ENCODE assay signal across 20 cellular contexts in genomic region chr22:46573781-46574437, GRCh38. TPM values are rescaled to one million over a fixed set of nuclear protein-coding genes. Genes with fewer than 3 reads are reported as not detected.
DNase-seq lines count a peak whose midpoint lies in the region; ATAC-seq and TF ChIP-seq lines count a peak whose summit lies in the region.
"Had no signal": no experiment of that assay in that cellular context is flagged by ENCODE, and none has a peak within 500 bp of the region (broad histone marks: within the 10 kb centered on the region; RNA-seq: fewer than 3 reads in every experiment).

No MANE protein-coding gene starts in this region.

- CTCF ChIA-PET in activated CD4-positive, alpha-beta T cell treated with anti-CD3 and anti-CD28 coated beads for 36 hours (lab: Charles Lee) = interaction anchor here (0.6 kb wide), 1 partner anchor 10 kb away, joined by 4 read pairs; no protein-coding TSS in a partner anchor

- peaks cover 11% of the 10 kb centered on the region for H4K20me1 ChIP-seq in smooth muscle cell (ENCODE audit: low read depth)

- no peaks in the 10 kb centered on the region for H3K27me3 Mint-ChIP-seq in activated CD4-positive, alpha-beta T cell treated with anti-CD3 and anti-CD28 coated beads for 36 hours
- peaks cover 16% of the 10 kb centered on the region for H3K27me3 Mint-ChIP-seq in endothelial cell (ENCODE audit: unreplicated experiment)
- H3K27me3 Mint-ChIP-seq: activated CD4-positive, alpha-beta memory T cell treated with anti-CD3 and anti-CD28 coated beads for 36 hours; activated naive CD8-positive, alpha-beta T cell treated with anti-CD3 and anti-CD28 coated beads for 36 hours; progenitor cell of endocrine pancreas; stimulated activated memory B cell treated with anti-CD40 and anti-IgM and Interleukin-4, amounts not matched to agents 10 μg/mL and 1 μg/mL and 100 μg/mL, for 72 hours had no signal

- TF ChIP-seq CTCF in endothelial cell (IDR thresholded peaks at IDR 0.05; ENCODE audit: unreplicated experiment) (no peak), stomach (IDR thresholded peaks at IDR 0.05) (no peak), smooth muscle cell (IDR thresholded peaks at IDR 0.05; ENCODE audit: borderline replicate concordance, insufficient read depth, poor library complexity, severe bottlenecking) (no peak)

- H3K9me3 ChIP-seq in stomach (peaks cover 0 to 15% (median 10%) of the 10 kb centered on the region in 4 donors), smooth muscle cell (replicated peaks; ENCODE audit: low read depth) (no peaks in the 10 kb centered on the region)

- peak; percentile 3 for DNase-seq in activated CD4-positive, alpha-beta T cell treated with anti-CD3 and anti-CD28 coated beads for 36 hours
- no peak for DNase-seq in activated CD4-positive, alpha-beta T cell treated with anti-CD3 and anti-CD28 coated beads for 1 hour
- DNase-seq in NOMO-1 treated with DMSO at 0.1 percent for 48 hours (lab: John Stamatoyannopoulos, UW; ENCODE audit: unreplicated experiment) = peak; percentile 71
- DNase-seq in endothelial cell (ENCODE audit: low spot score) = no peak
- no peak for DNase-seq in stomach
- DNase-seq in smooth muscle cell (lab: John Stamatoyannopoulos, UW; ENCODE audit: unreplicated experiment) = no peak
- no peak for DNase-seq in NCI-H526 treated with DMSO at 0.1 percent for 48 hours (lab: John Stamatoyannopoulos, UW)
- DNase-seq: activated CD4-positive, alpha-beta memory T cell treated with anti-CD3 and anti-CD28 coated beads for 36 hours; activated naive CD8-positive, alpha-beta T cell treated with anti-CD3 and anti-CD28 coated beads for 36 hours; activated T-cell treated with anti-CD3 and anti-CD28 coated beads, Interleukin-2, amount 50 U/mL, for 1 hour; NCI-H1048; NCI-H526; PC-3; SW 1271; trophoblast cell had no signal

- H3K27ac Mint-ChIP-seq in activated CD4-positive, alpha-beta T cell treated with anti-CD3 and anti-CD28 coated beads for 36 hours = no peak overlapping the region
- H3K27ac Mint-ChIP-seq in endothelial cell (ENCODE audit: unreplicated experiment) = peak overlapping the region; percentile 97
- H3K27ac Mint-ChIP-seq: activated CD4-positive, alpha-beta memory T cell treated with anti-CD3 and anti-CD28 coated beads for 36 hours; activated naive CD8-positive, alpha-beta T cell treated with anti-CD3 and anti-CD28 coated beads for 36 hours; progenitor cell of endocrine pancreas; stimulated activated memory B cell treated with anti-CD40 and anti-IgM and Interleukin-4, amounts not matched to agents 10 μg/mL and 1 μg/mL and 100 μg/mL, for 72 hours had no signal

- H3F3A ChIP-seq in smooth muscle cell (ENCODE audit: low read depth) = peaks cover 7% of the 10 kb centered on the region

- H3K27me3 ChIP-seq in stomach (no peaks in the 10 kb centered on the region), smooth muscle cell (ENCODE audit: low read depth) (no peaks in the 10 kb centered on the region)
- H3K27me3 ChIP-seq: gastrocnemius medialis had no signal

- H3K4me3 ChIP-seq in stomach (no peak overlapping the region), smooth muscle cell (no peak overlapping the region)
- H3K4me3 ChIP-seq: gastrocnemius medialis had no signal

- no peak overlapping the region for H3K4me3 Mint-ChIP-seq in activated CD4-positive, alpha-beta T cell treated with anti-CD3 and anti-CD28 coated beads for 36 hours
- no peak overlapping the region for H3K4me3 Mint-ChIP-seq in endothelial cell (ENCODE audit: unreplicated experiment)
- H3K4me3 Mint-ChIP-seq: activated CD4-positive, alpha-beta memory T cell treated with anti-CD3 and anti-CD28 coated beads for 36 hours; activated naive CD8-positive, alpha-beta T cell treated with anti-CD3 and anti-CD28 coated beads for 36 hours; stimulated activated memory B cell treated with anti-CD40 and anti-IgM and Interleukin-4, amounts not matched to agents 10 μg/mL and 1 μg/mL and 100 μg/mL, for 72 hours had no signal

- no peak overlapping the region for H3K9ac ChIP-seq in smooth muscle cell (ENCODE audit: low read depth)

- H3K4me2 ChIP-seq in smooth muscle cell = no peak overlapping the region

- ATAC-seq in activated CD4-positive, alpha-beta T cell treated with anti-CD3 and anti-CD28 coated beads for 36 hours = no peak
- ATAC-seq in esophagus mucosa = no peak
- ATAC-seq: gastrocnemius medialis; left lobe of liver; stimulated activated memory B cell treated with anti-CD40 and anti-IgM and Interleukin-4, amounts not matched to agents 10 μg/mL and 1 μg/mL and 100 μg/mL, for 72 hours had no signal

- H3K36me3 ChIP-seq in stomach = no peaks in the 10 kb centered on the region
- H3K36me3 ChIP-seq in smooth muscle cell (ENCODE audit: low read depth) = no peaks in the 10 kb centered on the region
- H3K36me3 ChIP-seq: gastrocnemius medialis had no signal

- peaks cover 9% of the 10 kb centered on the region for H3K9me3 Mint-ChIP-seq in activated CD4-positive, alpha-beta T cell treated with anti-CD3 and anti-CD28 coated beads for 36 hours (ENCODE audit: low read depth)
- H3K9me3 Mint-ChIP-seq in endothelial cell (ENCODE audit: unreplicated experiment) = no peaks in the 10 kb centered on the region

- H3K27ac ChIP-seq in stomach = peak overlapping the region; percentile 82 to 94 (median 89)
- no peak overlapping the region for H3K27ac ChIP-seq in smooth muscle cell (ENCODE audit: low read depth)
- H3K27ac ChIP-seq: gastrocnemius medialis had no signal

- H3K79me2 ChIP-seq in smooth muscle cell (ENCODE audit: low read depth) = no peaks in the 10 kb centered on the region

- no peak overlapping the region for H2AFZ ChIP-seq in smooth muscle cell (ENCODE audit: low read depth)

- intact Hi-C loops in activated CD4-positive, alpha-beta T cell treated with anti-CD3 and anti-CD28 coated beads for 36 hours (cut with DNase I, micrococcal nuclease) = no loop called here
- intact Hi-C loops in stomach (cut with DNase I; ENCODE audit: low total_unique reads) = no loop called here

- WGBS in stomach, 5 donors = 67 to 78% (median 70%) methylated on average over 16 to 18 of the region's 18 CpGs
- WGBS in smooth muscle cell (ENCODE audit: low lambda C conversion rate) = 90% methylated on average over 18 of the region's 18 CpGs

- POLR2A ChIA-PET in activated CD4-positive, alpha-beta T cell treated with anti-CD3 and anti-CD28 coated beads for 36 hours (lab: Charles Lee) = no interaction called here

- no peaks in the 10 kb centered on the region for H3K36me3 Mint-ChIP-seq in activated CD4-positive, alpha-beta T cell treated with anti-CD3 and anti-CD28 coated beads for 36 hours (ENCODE audit: low read depth)
- H3K36me3 Mint-ChIP-seq in endothelial cell (ENCODE audit: low read depth, unreplicated experiment) = peaks cover 4% of the 10 kb centered on the region
- H3K36me3 Mint-ChIP-seq: activated naive CD8-positive, alpha-beta T cell treated with anti-CD3 and anti-CD28 coated beads for 36 hours had no signal

- H3K4me1 ChIP-seq in stomach = peaks cover 44 to 55% (median 53%) of the 10 kb centered on the region in 4 donors
- peaks cover 8% of the 10 kb centered on the region for H3K4me1 ChIP-seq in smooth muscle cell (ENCODE audit: low read depth)

- peaks cover 21% of the 10 kb centered on the region for H3K4me1 Mint-ChIP-seq in activated CD4-positive, alpha-beta T cell treated with anti-CD3 and anti-CD28 coated beads for 36 hours
- peaks cover 21% of the 10 kb centered on the region for H3K4me1 Mint-ChIP-seq in endothelial cell (ENCODE audit: unreplicated experiment)

- TF ChIP-seq EP300 in stomach (IDR thresholded peaks at IDR 0.05) = no peak

- no peak for TF ChIP-seq POLR2A in stomach (IDR thresholded peaks at IDR 0.05)

RNA-seq across cellular contexts. Expression of gene CELSR1, which starts 36.5 kb away (rescaled TPM):
- under 1 TPM; 0.43 to 0.46 TPM for total RNA-seq in activated CD4-positive, alpha-beta T cell treated with anti-CD3 and anti-CD28 coated beads for 36 hours
- total RNA-seq in endothelial cell (ENCODE audit: unreplicated experiment) (7.7 TPM), stomach (10 to 100 TPM in 4 of 5 donors, under 1 TPM in 1; 0.29 to 78.2 (median 29.8) TPM), smooth muscle cell (15.2 and 17.6 TPM in 2 replicates), esophagus mucosa (36.0 TPM)
- polyA plus RNA-seq in stomach (10 to 100 TPM in 1 of 3 donors, 1 to 10 TPM in 2; 1.8 to 15.7 (median 4.6) TPM), smooth muscle cell (3.6 and 12.3 TPM in 2 replicates)

RNA-seq across cellular contexts. Expression of gene GRAMD4, which starts 46.3 kb away (rescaled TPM):
- total RNA-seq in activated CD4-positive, alpha-beta T cell treated with anti-CD3 and anti-CD28 coated beads for 36 hours = 10 to 100 TPM; 25.7 to 40.7 TPM
- 42.7 TPM for total RNA-seq in endothelial cell (ENCODE audit: unreplicated experiment)
- 100 to 1,000 TPM in 1 of 5 donors, 10 to 100 TPM in 4; 20.5 to 452 (median 30.9) TPM for total RNA-seq in stomach
- 10 to 100 TPM in 2 of 3 donors, 1 to 10 TPM in 1; 7.4 to 14.3 (median 13.7) TPM for polyA plus RNA-seq in stomach
- total RNA-seq in smooth muscle cell = 7.5 and 16.6 TPM in 2 replicates
- polyA plus RNA-seq in smooth muscle cell = 14.5 and 15.5 TPM in 2 replicates
- total RNA-seq in esophagus mucosa = 37.7 TPM

Comparison
In these comparisons a context has a peak if more than half of its experiments do, and no peak if none do; other contexts are left out.
1. DNase-seq: peak in activated CD4-positive, alpha-beta T cell treated with anti-CD3 and anti-CD28 coated beads for 36 hours (single experiment) and NOMO-1 treated with DMSO at 0.1 percent for 48 hours (single experiment); none in activated CD4-positive, alpha-beta T cell treated with anti-CD3 and anti-CD28 coated beads for 1 hour (single experiment), endothelial cell (single experiment), stomach (single experiment), smooth muscle cell (single experiment) and NCI-H526 treated with DMSO at 0.1 percent for 48 hours (single experiment).